30 cellular contexts compared by ENCODE assay signal in genomic region chr12:98235301-98235700, GRCh38.
DNase-seq lines count a peak whose midpoint lies in the region; ATAC-seq, FAIRE-seq and TF ChIP-seq lines count a peak whose summit lies in the region.
"Had no signal": no experiment of that assay in that cellular context is flagged by ENCODE, and none has a peak within 500 bp of the region (broad histone marks: within the 10 kb centered on the region; RNA-seq: fewer than 3 reads in every experiment).

No MANE protein-coding gene starts in this region.

- BruUV-seq in HepG2 (replicated peaks; lab: Mats Ljungman, UMichigan): no TSS peak
- BruUV-seq in OCI-LY7 (replicated peaks; lab: Mats Ljungman, UMichigan): no TSS peak

- H3K9me2 ChIP-seq in OCI-LY7 (ENCODE audit: insufficient read depth, low read length): no peaks in the 10 kb centered on the region

- H3K36me3 ChIP-seq in HepG2 (replicated peaks in 1 of 2; ENCODE audit: control insufficient read depth in 1 of 2, insufficient read depth in 2 of 2, low read length in 2 of 2) (no peaks in the 10 kb centered on the region), right lobe of liver (no peaks in the 10 kb centered on the region), OCI-LY7 (ENCODE audit: insufficient read depth, low read length) (no peaks in the 10 kb centered on the region)
- H3K36me3 ChIP-seq: BE2C; BLaER1; BLaER1 treated with 17β-estradiol and CSF1 and Interleukin-3, amounts not matched to agents 10 nM and 100 nM had no signal

- DNase-seq in HepG2 (ENCODE audit: low spot score) (no peak), right lobe of liver (no peak), OCI-LY7 (ENCODE audit: low spot score) (no peak), RPMI8226 (no peak)
- DNase-seq: 8988T; ACHN; AML-193; BE2C; C1 segment of cervical spinal cord; Caco-2; Calu3; CD4-positive, alpha-beta memory T cell; CD4-positive, alpha-beta T cell; CD4-positive, CD25-positive, alpha-beta regulatory T cell; CD8-positive, alpha-beta memory T cell; CD8-positive, alpha-beta T cell; COR-L47; DMS 273 treated with DMSO at 0.1 percent for 48 hours; DMS153; DMS53; DMS79; DMS79 treated with DMSO at 0.1 percent for 48 hours; DND-41; EL had no signal

- POLR2A ChIA-PET in HepG2 (lab: Yijun Ruan, JAX) (no interaction called here), OCI-LY7 (lab: Charles Lee) (interaction anchor here (0.7 to 1.4 kb wide), 4 partner anchors 11 to 25 kb away, joined by 3 to 5 read pairs (median 4); no protein-coding TSS in a partner anchor)

- TF ChIP-seq EP300 in HepG2 (IDR thresholded peaks at IDR 0.05; ENCODE audit: low read depth in 2 of 2, low read length in 2 of 2): no peak
- no peak for TF ChIP-seq EP300 in HepG2 (CRISPR knock-in tag; IDR thresholded peaks at IDR 0.05; ENCODE audit: borderline replicate concordance)

- H2AFZ ChIP-seq in HepG2 (ENCODE audit: low read length) (no peak overlapping the region), OCI-LY7 (ENCODE audit: low read length) (peak overlapping the region; percentile 70; the same call in 1 of the 2 replicates)

- H3K9me3 ChIP-seq in HepG2 (ENCODE audit: low read length) (no peaks in the 10 kb centered on the region), right lobe of liver (no peaks in the 10 kb centered on the region), OCI-LY7 (ENCODE audit: low read length) (0 out of 2 replicates have a peak, but pooled peaks cover 4% of the 10 kb centered on the region)
- H3K9me3 ChIP-seq: A549, BE2C, BLaER1, Caco-2 had no signal

- TF ChIP-seq CTCF in HepG2 (CRISPR knock-in tag; IDR thresholded peaks at IDR 0.05) (no peak), right lobe of liver (IDR thresholded peaks at IDR 0.05) (no peak), OCI-LY7 (conservative IDR thresholded peaks at IDR 0.05; ENCODE audit: low read length) (no peak)

- FAIRE-seq in HepG2 (lab: Jason Lieb, UNC): no peak
- FAIRE-seq: A549, D721Med had no signal

- H3K4me3 ChIP-seq in HepG2 (replicated peaks in 1 of 3; ENCODE audit: insufficient read depth in 1 of 3, low read depth in 2 of 3, low read length in 3 of 3) (no peak overlapping the region), right lobe of liver (no peak overlapping the region), OCI-LY7 (ENCODE audit: low read depth, low read length, poor library complexity, severe bottlenecking) (no peak overlapping the region)
- H3K4me3 ChIP-seq: A549; BLaER1; BLaER1 treated with 17β-estradiol and CSF1 and Interleukin-3, amounts not matched to agents 10 nM and 100 nM had no signal

- TF ChIP-seq RAD21 in HepG2 (CRISPR knock-in tag; IDR thresholded peaks at IDR 0.05): no peak

- no peak overlapping the region for H3K4me2 ChIP-seq in HepG2 (ENCODE audit: low read depth, low read length)
- H3K4me2 ChIP-seq in OCI-LY7 (ENCODE audit: low read length): no peak overlapping the region
- H3K4me2 ChIP-seq: A549; BLaER1; BLaER1 treated with 17β-estradiol and CSF1 and Interleukin-3, amounts not matched to agents 10 nM and 100 nM had no signal

- in situ Hi-C loops in HepG2 (cut with HindIII; ENCODE audit: extremely low pct_ligation_motif_present, low pct_unique_long_range_greater_than_20kb): no loop called here

- 7% methylated on average over 2 of the region's 2 CpGs for WGBS in HepG2 (ENCODE audit: low lambda C conversion rate)
- WGBS in right lobe of liver (ENCODE audit: insufficient coverage, low coverage, low lambda C conversion rate, missing lambda C conversion rate): 80% methylated on average over 1 of the region's 2 CpGs

- intact Hi-C loops in HepG2 (cut with micrococcal nuclease; ENCODE audit: unreplicated experiment): no loop called here
- intact Hi-C loops in right lobe of liver (cut with DNase I): no loop called here
- intact Hi-C loops in OCI-LY7 (cut with micrococcal nuclease; ENCODE audit: unreplicated experiment): no loop called here

- no peak for ATAC-seq in HepG2
- no peak for ATAC-seq in right lobe of liver
- ATAC-seq: A549; CD8-positive, alpha-beta T cell had no signal

- TF ChIP-seq POLR2A in HepG2 (IDR thresholded peaks at IDR 0.05; ENCODE audit: insufficient read depth in 1 of 2, low read depth in 2 of 2, low read length in 2 of 2) (no peak), right lobe of liver (IDR thresholded peaks at IDR 0.05) (no peak)

- H3K4me1 ChIP-seq in HepG2 (ENCODE audit: insufficient read depth, low read length): peaks cover 12% of the 10 kb centered on the region
- H3K4me1 ChIP-seq in right lobe of liver: no peaks in the 10 kb centered on the region
- peaks cover 4% of the 10 kb centered on the region for H3K4me1 ChIP-seq in OCI-LY7 (ENCODE audit: insufficient read depth, low read length, poor library complexity, severe bottlenecking)
- H3K4me1 ChIP-seq: A549, BE2C, BLaER1, Caco-2 had no signal

- H3K79me2 ChIP-seq in HepG2 (ENCODE audit: insufficient read depth, low read length) (no peaks in the 10 kb centered on the region), OCI-LY7 (ENCODE audit: insufficient read depth, low read depth, low read length) (no peaks in the 10 kb centered on the region)

- CTCF ChIA-PET in HepG2 (lab: Yijun Ruan, JAX; ENCODE audit: low intra/inter-chr PET ratio, low total read pairs) (no interaction called here), OCI-LY7 (lab: Charles Lee; ENCODE audit: unreplicated experiment) (no interaction called here)

- no peaks in the 10 kb centered on the region for H4K20me1 ChIP-seq in HepG2 (ENCODE audit: insufficient read depth, low read length)
- no peaks in the 10 kb centered on the region for H4K20me1 ChIP-seq in OCI-LY7 (ENCODE audit: insufficient read depth, low read length)
- H4K20me1 ChIP-seq: BLaER1; BLaER1 treated with 17β-estradiol and CSF1 and Interleukin-3, amounts not matched to agents 10 nM and 100 nM had no signal

- H3K27me3 ChIP-seq in HepG2 (ENCODE audit: control insufficient read depth in 1 of 2, insufficient read depth in 2 of 2, low read length in 2 of 2): 0 out of 5 replicates have a peak, but pooled peaks cover 0 to 2% of the 10 kb centered on the region in 2 experiments
- no peaks in the 10 kb centered on the region for H3K27me3 ChIP-seq in right lobe of liver
- H3K27me3 ChIP-seq: BE2C; BLaER1; BLaER1 treated with 17β-estradiol and CSF1 and Interleukin-3, amounts not matched to agents 10 nM and 100 nM had no signal

- H3K9ac ChIP-seq in HepG2 (ENCODE audit: insufficient read depth, low read depth, low read length): no peak overlapping the region
- H3K9ac ChIP-seq: BLaER1; BLaER1 treated with 17β-estradiol and CSF1 and Interleukin-3, amounts not matched to agents 10 nM and 100 nM had no signal

- no peak overlapping the region for H3K27ac ChIP-seq in HepG2 (ENCODE audit: extremely low read length, insufficient read depth, low read length)
- no peak overlapping the region for H3K27ac ChIP-seq in right lobe of liver
- H3K27ac ChIP-seq in OCI-LY7 (ENCODE audit: low read depth, low read length, poor library complexity, severe bottlenecking): no peak overlapping the region
- H3K27ac ChIP-seq: 22Rv1; A549; BLaER1; BLaER1 treated with 17β-estradiol and CSF1 and Interleukin-3, amounts not matched to agents 10 nM and 100 nM; C4-2B had no signal

TF ChIP-seq in HepG2, 621 proteins besides CTCF, POLR2A, EP300 and RAD21 (continues in another document):
- TF ChIP-seq ZNF468 (CRISPR knock-in tag; IDR thresholded peaks at IDR 0.05) (no peak), PHF20 (CRISPR knock-in tag; IDR thresholded peaks at IDR 0.05) (no peak), MIER2 (CRISPR knock-in tag; IDR thresholded peaks at IDR 0.05) (no peak), MYNN (CRISPR knock-in tag; IDR thresholded peaks at IDR 0.05; ENCODE audit: low read depth) (no peak), ZNF264 (CRISPR knock-in tag; IDR thresholded peaks at IDR 0.05) (peak; percentile 91), KLF12 (CRISPR knock-in tag; IDR thresholded peaks at IDR 0.05; ENCODE audit: borderline replicate concordance) (no peak)
